In genomic region chr11:2902784-2903671, GRCh38 we compare ENCODE assay signal across 9 cellular contexts. TPM values are rescaled to one million over a fixed set of nuclear protein-coding genes. Genes with fewer than 3 reads are reported as not detected.
A peak's percentile ranks its signal among the peaks of the same experiment; 100 is the strongest.
DNase-seq lines count a peak whose midpoint lies in the region; ATAC-seq and TF ChIP-seq lines count a peak whose summit lies in the region.
"Had no signal": no experiment of that assay in that cellular context is flagged by ENCODE, and none has a peak within 500 bp of the region (broad histone marks: within the 10 kb centered on the region; RNA-seq: fewer than 3 reads in every experiment).

No MANE protein-coding gene starts in this region.

- H3K4me1 ChIP-seq in heart right ventricle (peaks cover 9 to 51% (median 34%) of the 10 kb centered on the region in 9 donors), urinary bladder (ENCODE audit: insufficient read depth) (no peaks in the 10 kb centered on the region)

- 80 to 86% methylated on average over 23 of the region's 23 CpGs for WGBS in heart right ventricle, 2 donors
- WGBS in lower leg skin, 2 donors: 46 to 52% methylated on average over 19 to 21 of the region's 23 CpGs
- 81% methylated on average over 23 of the region's 23 CpGs for WGBS in urinary bladder

- H3K36me3 ChIP-seq in heart right ventricle (no peaks in the 10 kb centered on the region), urinary bladder (ENCODE audit: insufficient read depth) (no peaks in the 10 kb centered on the region)

- H3K27ac ChIP-seq in heart right ventricle: peak overlapping the region in 5 of 10 donors; percentile 58 to 91 (median 71)
- H3K27ac ChIP-seq in urinary bladder (ENCODE audit: low read depth): no peak overlapping the region

- H3K27me3 ChIP-seq in heart right ventricle: peaks cover 0 to 17% (median under 1%) of the 10 kb centered on the region in 7 donors

- peaks cover 20% of the 10 kb centered on the region for H3K4me1 Mint-ChIP-seq in activated naive CD8-positive, alpha-beta T cell treated with anti-CD3 and anti-CD28 coated beads, Interleukin-2, amount 10 ng/mL, durations not matched to agents 7 days and 5 days

- DNase-seq in heart right ventricle (no peak), left ventricle myocardium superior (no peak), lower leg skin (ENCODE audit: low spot score in 2 of 2) (no peak), erythroblast (lab: John Stamatoyannopoulos, UW) (no peak), NCI-H1436 (lab: John Stamatoyannopoulos, UW) (no peak)
- DNase-seq in activated naive CD8-positive, alpha-beta T cell treated with anti-CD3 and anti-CD28 coated beads, Interleukin-2, amount 10 ng/mL, durations not matched to agents 7 days and 5 days: no peak

- POLR2A ChIA-PET in activated naive CD8-positive, alpha-beta T cell treated with anti-CD3 and anti-CD28 coated beads, Interleukin-2, amount 10 ng/mL, durations not matched to agents 7 days and 5 days (lab: Charles Lee): interaction anchor here (0.7 to 2.4 kb wide), 6 partner anchors 10 to 42 kb away, joined by 3 to 20 read pairs (median 4); partner anchors contain the start of gene PHLDA2

- H3K27ac Mint-ChIP-seq in activated naive CD8-positive, alpha-beta T cell treated with anti-CD3 and anti-CD28 coated beads, Interleukin-2, amount 10 ng/mL, durations not matched to agents 7 days and 5 days: peak overlapping the region; percentile 47

- no peak for TF ChIP-seq POLR2A in lower leg skin (IDR thresholded peaks at IDR 0.05)
- TF ChIP-seq POLR2A in erythroblast (IDR thresholded peaks at IDR 0.05; ENCODE audit: low read length): no peak

- H3K9me3 Mint-ChIP-seq in activated naive CD8-positive, alpha-beta T cell treated with anti-CD3 and anti-CD28 coated beads, Interleukin-2, amount 10 ng/mL, durations not matched to agents 7 days and 5 days: no peaks in the 10 kb centered on the region

- ATAC-seq in heart right ventricle (peak in 1 of 8 donors; percentile 1), left ventricle myocardium superior (no peak), GM18498 (IDR thresholded peaks at IDR 0.05; ENCODE audit: unreplicated experiment) (no peak)
- no peak for ATAC-seq in activated naive CD8-positive, alpha-beta T cell treated with anti-CD3 and anti-CD28 coated beads, Interleukin-2, amount 10 ng/mL, durations not matched to agents 7 days and 5 days (ENCODE audit: low read depth)

- peaks cover 0 to 3% (median 0%) of the 10 kb centered on the region in 11 donors for H3K9me3 ChIP-seq in heart right ventricle

- intact Hi-C loops in heart right ventricle (cut with DNase I) (no loop called here), left ventricle myocardium superior (cut with micrococcal nuclease) (no loop called here), lower leg skin (cut with DNase I; ENCODE audit: low total_unique reads) (no loop called here)

- peak overlapping the region; percentile 71 for H3K4me3 Mint-ChIP-seq in activated naive CD8-positive, alpha-beta T cell treated with anti-CD3 and anti-CD28 coated beads, Interleukin-2, amount 10 ng/mL, durations not matched to agents 7 days and 5 days

- TF ChIP-seq CTCF in heart right ventricle (IDR thresholded peaks at IDR 0.05) (no peak), lower leg skin (IDR thresholded peaks at IDR 0.05) (no peak)

- H3K36me3 Mint-ChIP-seq in activated naive CD8-positive, alpha-beta T cell treated with anti-CD3 and anti-CD28 coated beads, Interleukin-2, amount 10 ng/mL, durations not matched to agents 7 days and 5 days: peaks cover 9% of the 10 kb centered on the region

- H3K27me3 Mint-ChIP-seq in activated naive CD8-positive, alpha-beta T cell treated with anti-CD3 and anti-CD28 coated beads, Interleukin-2, amount 10 ng/mL, durations not matched to agents 7 days and 5 days: no peaks in the 10 kb centered on the region

- peak overlapping the region; percentile 29 to 85 (median 72) for H3K4me3 ChIP-seq in heart right ventricle
- peak overlapping the region; percentile 52 for H3K4me3 ChIP-seq in lower leg skin (ENCODE audit: low read depth, poor library complexity, severe bottlenecking)
- H3K4me3 ChIP-seq in urinary bladder (ENCODE audit: low read depth, low read length): peak overlapping the region; percentile 51

RNA-seq across cellular contexts. Expression of gene CDKN1C, which starts 17.5 kb away (rescaled TPM):
- 10 to 100 TPM; 16.9 to 48.0 (median 25.4) TPM for total RNA-seq in heart right ventricle
- 10 to 100 TPM; 50.3 to 55.3 TPM for polyA plus RNA-seq in heart right ventricle
- 42.0 TPM for total RNA-seq in left ventricle myocardium superior
- total RNA-seq in activated naive CD8-positive, alpha-beta T cell treated with anti-CD3 and anti-CD28 coated beads, Interleukin-2, amount 10 ng/mL, durations not matched to agents 7 days and 5 days: 1 to 10 TPM; 2.9 to 3.1 TPM
- 10 to 100 TPM; 27.1 to 52.7 (median 31.4) TPM for total RNA-seq in lower leg skin
- 78.6 TPM for total RNA-seq in urinary bladder
- 118 TPM for polyA plus RNA-seq in urinary bladder

RNA-seq across cellular contexts. Expression of gene PHLDA2, which starts 26.2 kb away (rescaled TPM):
- total RNA-seq in heart right ventricle: 1 to 10 TPM in 3 of 10 donors, under 1 TPM in 6, not detected in 1; 0.39 to 2.8 (median 0.80) TPM
- polyA plus RNA-seq in heart right ventricle: 10 to 100 TPM in 1 of 2 donors, 1 to 10 TPM in 1; 1.6 to 14.2 TPM
- 0.99 TPM for total RNA-seq in left ventricle myocardium superior
- under 1 TPM; 0.55 to 0.65 TPM for total RNA-seq in activated naive CD8-positive, alpha-beta T cell treated with anti-CD3 and anti-CD28 coated beads, Interleukin-2, amount 10 ng/mL, durations not matched to agents 7 days and 5 days
- total RNA-seq in lower leg skin: 10 to 100 TPM in 1 of 4 donors, 1 to 10 TPM in 3; 5.1 to 16.0 (median 7.4) TPM
- 1.1 TPM for total RNA-seq in urinary bladder
- polyA plus RNA-seq in urinary bladder: 18.9 TPM
- total RNA-seq: temporal lobe had no signal

Comparison
In these comparisons a context has a peak if more than half of its experiments do, and no peak if none do; other contexts are left out.
1. RNA of gene CDKN1C, which starts 17.5 kb away (total RNA-seq): 78.6 TPM in urinary bladder (single experiment), 42.0 TPM in left ventricle myocardium superior (single experiment), 27.1 to 52.7 TPM in lower leg skin and 16.9 to 48.0 TPM in heart right ventricle; 2.9 to 3.1 TPM in activated naive CD8-positive, alpha-beta T cell treated with anti-CD3 and anti-CD28 coated beads, Interleukin-2, amount 10 ng/mL, durations not matched to agents 7 days and 5 days; every median in the first group is over 4 times any median in the second.
2. Peak in every context shown above with its lines, with median percentiles within 50 percentile points of each other: H3K4me3 ChIP-seq.